Comparison of ENCODE assay signal across 1 cellular context in genomic region chr19:12669272-12670158, GRCh38.
TF ChIP-seq lines count a peak whose summit lies in the region.

No MANE protein-coding gene starts in this region.

TF ChIP-seq in GM23338, 12 proteins besides CTCF, POLR2A, EP300 and RAD21:
- TF ChIP-seq ZNF462 (CRISPR knock-in tag; IDR thresholded peaks at IDR 0.05): no peak
- TF ChIP-seq EZH2phosphoT487 (IDR thresholded peaks at IDR 0.05; ENCODE audit: unreplicated experiment): no peak
- TF ChIP-seq, protein P1, sequence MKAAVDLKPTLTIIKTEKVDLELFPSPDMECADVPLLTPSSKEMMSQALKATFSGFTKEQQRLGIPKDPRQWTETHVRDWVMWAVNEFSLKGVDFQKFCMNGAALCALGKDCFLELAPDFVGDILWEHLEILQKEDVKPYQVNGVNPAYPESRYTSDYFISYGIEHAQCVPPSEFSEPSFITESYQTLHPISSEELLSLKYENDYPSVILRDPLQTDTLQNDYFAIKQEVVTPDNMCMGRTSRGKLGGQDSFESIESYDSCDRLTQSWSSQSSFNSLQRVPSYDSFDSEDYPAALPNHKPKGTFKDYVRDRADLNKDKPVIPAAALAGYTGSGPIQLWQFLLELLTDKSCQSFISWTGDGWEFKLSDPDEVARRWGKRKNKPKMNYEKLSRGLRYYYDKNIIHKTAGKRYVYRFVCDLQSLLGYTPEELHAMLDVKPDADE (IDR thresholded peaks at IDR 0.05): peak; percentile 56
- peak; percentile 75 for TF ChIP-seq CREB1 (CRISPR knock-in tag; IDR thresholded peaks at IDR 0.05; ENCODE audit: low read depth)
- no peak for TF ChIP-seq EZH2 (IDR thresholded peaks at IDR 0.05; ENCODE audit: low read depth, unreplicated experiment)
- peak; percentile 84 for TF ChIP-seq POLR2AphosphoS5 (IDR thresholded peaks at IDR 0.05; ENCODE audit: low read depth)
